In genomic region chr12:108574276-108574675, GRCh38 we compare ENCODE assay signal across 4 cellular contexts. TPM values are rescaled to one million over a fixed set of nuclear protein-coding genes. Genes with fewer than 3 reads are reported as not detected.
"Had no signal": no experiment of that assay in that cellular context is flagged by ENCODE, and none has a peak within 500 bp of the region (broad histone marks: within the 10 kb centered on the region; RNA-seq: fewer than 3 reads in every experiment).

No MANE protein-coding gene starts in this region.

RNA-seq across cellular contexts. Expression of gene TMEM119, which starts 23.6 kb away (rescaled TPM):
- total RNA-seq: MCF 10A, OCI-LY7, PC-3, SK-MEL-5 had no signal
